ENCODE assay signal across 8 cellular contexts in genomic region chr18:58525517-58525916, GRCh38.
A peak's percentile ranks its signal among the peaks of the same experiment; 100 is the strongest.
DNase-seq lines count a peak whose midpoint lies in the region; ATAC-seq, FAIRE-seq and TF ChIP-seq lines count a peak whose summit lies in the region.

No MANE protein-coding gene starts in this region.

- H3K4me1 ChIP-seq in BLaER1 treated with 17β-estradiol and CSF1 and Interleukin-3, amounts not matched to agents 10 nM and 100 nM = peaks cover 0 to 23% (median 14%) of the 10 kb centered on the region in 10 experiments; a peak in 17 of 20 replicates
- H3K4me1 ChIP-seq in keratinocyte (ENCODE audit: control insufficient read depth, extremely low read depth, insufficient read depth, low read length) = peaks cover 20% of the 10 kb centered on the region

- H3K4me3 ChIP-seq in BLaER1 treated with 17β-estradiol and CSF1 and Interleukin-3, amounts not matched to agents 10 nM and 100 nM = no peak overlapping the region
- no peak overlapping the region for H3K4me3 ChIP-seq in keratinocyte (ENCODE audit: control insufficient read depth in 2 of 3, extremely low read depth in 1 of 3, insufficient read depth in 2 of 3, low read depth in 1 of 3, low read length in 3 of 3)

- no peak overlapping the region for H3K27ac ChIP-seq in BLaER1 treated with 17β-estradiol and CSF1 and Interleukin-3, amounts not matched to agents 10 nM and 100 nM
- H3K27ac ChIP-seq in keratinocyte (ENCODE audit: control insufficient read depth, insufficient read depth, low read length) = no peak overlapping the region

- DNase-seq in keratinocyte (ENCODE audit: low read depth, low spot score) (no peak), COLO668 (lab: John Stamatoyannopoulos, UW; ENCODE audit: unreplicated experiment) (no peak), NCI-H2107 treated with DMSO at 0.1 percent for 48 hours (lab: John Stamatoyannopoulos, UW; ENCODE audit: unreplicated experiment) (no peak)

- no peak overlapping the region for H3K9ac ChIP-seq in BLaER1 treated with 17β-estradiol and CSF1 and Interleukin-3, amounts not matched to agents 10 nM and 100 nM
- H3K9ac ChIP-seq in keratinocyte (ENCODE audit: control insufficient read depth, extremely low read depth, insufficient read depth, low read length) = no peak overlapping the region

- no peaks in the 10 kb centered on the region for H3K79me2 ChIP-seq in keratinocyte (ENCODE audit: control insufficient read depth, insufficient read depth, low read length)

- peak overlapping the region in 6 of 11 experiments; percentile 4 to 58 (median 26); a peak in 7 of 22 replicates for H3K4me2 ChIP-seq in BLaER1 treated with 17β-estradiol and CSF1 and Interleukin-3, amounts not matched to agents 10 nM and 100 nM
- peak overlapping the region; percentile 1 for H3K4me2 ChIP-seq in keratinocyte (ENCODE audit: control insufficient read depth, extremely low read depth, insufficient read depth, low read depth, low read length)

- H2AFZ ChIP-seq in keratinocyte (ENCODE audit: control insufficient read depth, low read length) = no peak overlapping the region

- dilution Hi-C loops in keratinocyte (cut with MboI; ENCODE audit: extremely low pct_ligation_motif_present, low sequenced_read_pairs) = no loop called here

- H3K9me3 ChIP-seq in BLaER1 treated with 17β-estradiol and CSF1 and Interleukin-3, amounts not matched to agents 10 nM and 100 nM (replicated peaks in 1 of 11) = peaks cover 0 to 14% (median 8%) of the 10 kb centered on the region in 11 experiments; a peak in 11 of 22 replicates
- no peaks in the 10 kb centered on the region for H3K9me3 ChIP-seq in keratinocyte (ENCODE audit: control insufficient read depth, low read depth, low read length)

- no peaks in the 10 kb centered on the region for H4K20me1 ChIP-seq in BLaER1 treated with 17β-estradiol and CSF1 and Interleukin-3, amounts not matched to agents 10 nM and 100 nM
- H4K20me1 ChIP-seq in keratinocyte (ENCODE audit: control insufficient read depth, extremely low read depth, insufficient read depth, low read length) = no peaks in the 10 kb centered on the region

- peak; percentile 43 for ATAC-seq in GM19452 (IDR thresholded peaks at IDR 0.05; ENCODE audit: unreplicated experiment)
- ATAC-seq in HG03571 (IDR thresholded peaks at IDR 0.05; ENCODE audit: unreplicated experiment) = peak; percentile 28
- ATAC-seq in HG03469 (IDR thresholded peaks at IDR 0.05; ENCODE audit: unreplicated experiment) = no peak
- no peak for ATAC-seq in HG03457 (IDR thresholded peaks at IDR 0.05; ENCODE audit: unreplicated experiment)

- no peak for TF ChIP-seq CTCF in keratinocyte (optimal IDR thresholded peaks at IDR 0.05 in 1 of 3, IDR thresholded peaks at IDR 0.05 in 1 of 3, conservative IDR thresholded peaks at IDR 0.05 in 1 of 3; ENCODE audit: extremely low read depth in 1 of 3, insufficient read depth in 2 of 3, low read length in 3 of 3)

- no peaks in the 10 kb centered on the region for H3K27me3 ChIP-seq in BLaER1 treated with 17β-estradiol and CSF1 and Interleukin-3, amounts not matched to agents 10 nM and 100 nM
- peaks cover 4% of the 10 kb centered on the region for H3K27me3 ChIP-seq in keratinocyte (ENCODE audit: control insufficient read depth, extremely low read depth, insufficient read depth, low read length)

- H3K36me3 ChIP-seq in BLaER1 treated with 17β-estradiol and CSF1 and Interleukin-3, amounts not matched to agents 10 nM and 100 nM = no peaks in the 10 kb centered on the region
- no peaks in the 10 kb centered on the region for H3K36me3 ChIP-seq in keratinocyte (ENCODE audit: control insufficient read depth in 2 of 2, extremely low read depth in 1 of 2, insufficient read depth in 2 of 2, low read length in 2 of 2)

- FAIRE-seq in keratinocyte (lab: Jason Lieb, UNC) = peak; percentile 74

- H3K9me1 ChIP-seq in keratinocyte (ENCODE audit: control insufficient read depth, extremely low read depth, insufficient read depth, low read length) = no peaks in the 10 kb centered on the region

Comparison
In these comparisons a context has a peak if more than half of its experiments do, and no peak if none do; other contexts are left out.
1. ATAC-seq: peak in GM19452 (single experiment) and HG03571 (single experiment); none in HG03469 (single experiment) and HG03457 (single experiment).